ENCODE assay signal across 8 cellular contexts in the genomic region with DNA sequence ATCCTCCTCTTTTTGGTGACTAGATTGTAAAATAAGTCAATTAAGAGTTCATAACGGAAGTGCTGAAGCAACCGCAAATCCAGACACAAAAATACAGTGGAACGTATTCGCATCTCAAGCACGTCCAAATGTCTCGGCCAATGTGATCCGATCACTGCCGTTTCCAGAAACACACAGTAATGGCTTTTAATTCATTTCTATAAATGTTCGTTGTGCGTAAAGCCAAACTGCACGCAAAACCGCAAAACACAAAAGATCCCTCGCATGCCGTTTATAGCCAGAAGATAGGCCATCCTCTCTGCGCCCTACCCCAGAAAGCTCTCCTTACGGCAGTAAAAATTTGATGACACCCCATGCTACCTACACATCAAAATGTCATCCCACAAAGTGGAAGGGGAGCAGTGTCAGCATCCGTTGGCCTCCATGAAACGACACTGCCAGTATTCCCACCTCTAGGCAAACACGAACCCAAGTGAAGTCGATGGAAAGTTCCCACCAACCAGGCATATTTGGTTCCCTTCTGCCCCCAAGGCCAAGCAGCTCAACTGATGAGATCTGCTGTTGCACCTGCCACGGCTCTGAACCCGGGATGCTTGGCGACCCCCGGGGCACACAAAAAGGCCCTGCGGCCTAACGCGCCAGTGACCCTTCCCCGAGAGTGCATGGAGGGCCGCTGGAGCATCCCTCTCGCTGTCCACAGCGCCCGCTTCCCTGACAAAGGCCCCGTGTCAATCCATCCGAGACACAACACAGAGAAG. TPM values are rescaled to one million over a fixed set of nuclear protein-coding genes. Genes with fewer than 3 reads are reported as not detected.
DNase-seq lines count a peak whose midpoint lies in the region; ATAC-seq and TF ChIP-seq lines count a peak whose summit lies in the region.

No MANE protein-coding gene starts in this region.

- H3K36me3 Mint-ChIP-seq in central memory CD8-positive, alpha-beta T cell (ENCODE audit: insufficient read depth): peaks cover 10% of the 10 kb centered on the region

- no peaks in the 10 kb centered on the region for H3K27me3 ChIP-seq in thoracic aorta (replicated peaks; ENCODE audit: insufficient read depth)

- WGBS in lower leg skin, 2 donors: 46 to 55% methylated on average over 27 to 31 of the region's 34 CpGs

- peaks cover 10 to 18% of the 10 kb centered on the region in 2 donors for H3K4me1 ChIP-seq in thoracic aorta (ENCODE audit: control insufficient read depth in 1 of 2, low read depth in 2 of 2)

- intact Hi-C loops in lower leg skin (cut with DNase I; ENCODE audit: low total_unique reads): loop anchor here (10.0 kb wide), 1 partner anchor 286 kb away; no protein-coding TSS in a partner anchor

- peaks cover 22% of the 10 kb centered on the region for H3K4me1 Mint-ChIP-seq in central memory CD8-positive, alpha-beta T cell

- H3K36me3 ChIP-seq in thoracic aorta: no peaks in the 10 kb centered on the region

- H3K27ac Mint-ChIP-seq in central memory CD8-positive, alpha-beta T cell (ENCODE audit: low read depth): peak overlapping the region; percentile 85

- H3K9me3 ChIP-seq in thoracic aorta: no peaks in the 10 kb centered on the region

- no peak overlapping the region for H3K27ac ChIP-seq in thoracic aorta

- in situ Hi-C loops in G401 (cut with HindIII; ENCODE audit: low sequenced_read_pairs): no loop called here

- TF ChIP-seq CTCF in lower leg skin (IDR thresholded peaks at IDR 0.05): no peak
- TF ChIP-seq CTCF in thoracic aorta (IDR thresholded peaks at IDR 0.05): no peak

- H3K4me3 Mint-ChIP-seq in central memory CD8-positive, alpha-beta T cell: peak overlapping the region; percentile 88

- no peak for TF ChIP-seq POLR2A in lower leg skin (IDR thresholded peaks at IDR 0.05)

- DNase-seq in G401 (ENCODE audit: low spot score) (peak; percentile 51), NCI-H1105 (lab: John Stamatoyannopoulos, UW) (peak; percentile 16), lower leg skin (ENCODE audit: low spot score in 2 of 2) (no peak), thoracic aorta (ENCODE audit: low spot score) (no peak), T1000 (lab: John Stamatoyannopoulos, UW) (no peak), NCI-H345 treated with DMSO at 0.1 percent for 48 hours (lab: John Stamatoyannopoulos, UW; ENCODE audit: unreplicated experiment) (no peak)
- no peak for DNase-seq in central memory CD8-positive, alpha-beta T cell (ENCODE audit: low spot score in 2 of 2)

- H3K4me3 ChIP-seq in lower leg skin (ENCODE audit: low read depth, poor library complexity, severe bottlenecking) (peak overlapping the region; percentile 87), thoracic aorta (peak overlapping the region; percentile 90)

- no peak for ATAC-seq in central memory CD8-positive, alpha-beta T cell (replicated peaks; ENCODE audit: extremely low read depth, poor library complexity, severe bottlenecking)
- ATAC-seq in thoracic aorta (ENCODE audit: insufficient number of reproducible peaks, low FRiP score, low read depth) (no peak), HG03039 (IDR thresholded peaks at IDR 0.05; ENCODE audit: unreplicated experiment) (no peak)

- no peaks in the 10 kb centered on the region for H3K9me3 Mint-ChIP-seq in central memory CD8-positive, alpha-beta T cell

- H3K27me3 Mint-ChIP-seq in central memory CD8-positive, alpha-beta T cell: no peaks in the 10 kb centered on the region

RNA-seq across cellular contexts. Expression of a gene that starts 1.4 kb away (rescaled TPM):
- 4.6 and 5.7 TPM in 2 replicates for total RNA-seq in G401 (2014; rRNA removed; shearing (Covaris generic))
- 10 to 100 TPM; 33.2 to 70.6 (median 35.5) TPM for total RNA-seq in lower leg skin
- 10 to 100 TPM; 54.2 to 75.4 TPM for total RNA-seq in thoracic aorta

RNA-seq across cellular contexts. Expression of a gene that starts 28.6 kb away (rescaled TPM):
- 2,428 and 2,919 TPM in 2 replicates for total RNA-seq in G401 (2014; rRNA removed; shearing (Covaris generic))
- total RNA-seq in lower leg skin (1,000 to 10,000 TPM; 1,306 to 1,912 (median 1,660) TPM), thoracic aorta (100 to 1,000 TPM; 544 to 908 TPM)

RNA-seq across cellular contexts. Expression of a gene that starts 37.9 kb away (rescaled TPM):
- total RNA-seq in G401 (2014; rRNA removed; shearing (Covaris generic)): 21.3 and 39.9 TPM in 2 replicates
- total RNA-seq in lower leg skin (10 to 100 TPM; 61.6 to 88.0 (median 75.2) TPM), thoracic aorta (100 to 1,000 TPM in 1 of 2 donors, 10 to 100 TPM in 1; 98.6 to 126 TPM)

Comparison
In these comparisons a context has a peak if more than half of its experiments do, and no peak if none do; other contexts are left out.
1. DNase-seq: peak in G401 (single experiment) and NCI-H1105 (single experiment); none in central memory CD8-positive, alpha-beta T cell (0 of 2), lower leg skin (0 of 2), thoracic aorta (single experiment), T1000 (single experiment) and NCI-H345 treated with DMSO at 0.1 percent for 48 hours (single experiment).